Comparison of ENCODE assay signal across 2 cellular contexts in the genomic region with DNA sequence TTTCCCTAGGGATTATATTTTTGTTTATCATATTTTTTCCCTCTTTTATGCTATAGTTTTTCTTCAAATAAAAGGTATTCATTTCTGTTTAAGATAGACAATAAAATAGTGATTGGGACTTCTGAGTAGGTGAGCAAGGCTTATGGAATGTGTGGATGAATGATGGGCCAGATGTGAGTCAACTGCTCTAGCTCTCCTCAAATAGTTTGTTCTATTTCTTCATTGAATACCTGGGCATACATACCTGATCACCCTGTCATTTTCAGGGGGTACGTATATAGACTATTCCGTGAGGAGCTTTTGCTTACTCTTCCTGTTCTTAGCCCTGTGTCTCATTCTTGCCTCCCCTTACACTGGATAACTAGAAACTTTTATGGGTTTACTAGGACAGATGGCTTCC.
TF ChIP-seq lines count a peak whose summit lies in the region.

No MANE protein-coding gene starts in this region.

TF ChIP-seq in A549, 52 proteins besides CTCF, POLR2A, EP300 and RAD21:
- 0 out of 4 replicates have a peak, but pooled peaks of 1 of the 2 experiments have one; percentile 26 for TF ChIP-seq CEBPB (IDR thresholded peaks at IDR 0.05)
- no peak for TF ChIP-seq RFX5 (IDR thresholded peaks at IDR 0.05)
- TF ChIP-seq FOSL2 (IDR thresholded peaks at IDR 0.05): peak; percentile 81
- TF ChIP-seq FOSL2 (CRISPR knock-in tag; IDR thresholded peaks at IDR 0.05): peak; percentile 82
- TF ChIP-seq GATA3 (IDR thresholded peaks at IDR 0.05; ENCODE audit: borderline replicate concordance): peak; percentile 38; the same call in 1 of the 2 replicates
- no peak for TF ChIP-seq TFCP2L1 (CRISPR knock-in tag; IDR thresholded peaks at IDR 0.05)
- TF ChIP-seq MAFK (IDR thresholded peaks at IDR 0.05; ENCODE audit: partially characterized antibody): no peak
- 0 out of 5 replicates have a peak, but pooled peaks of 1 of the 2 experiments have one; percentile 18 for TF ChIP-seq JUN (IDR thresholded peaks at IDR 0.05)
- TF ChIP-seq JUNB (IDR thresholded peaks at IDR 0.05): peak; percentile 75

TF ChIP-seq in IMR-90, 13 proteins besides CTCF, POLR2A, EP300 and RAD21:
- TF ChIP-seq MAZ (IDR thresholded peaks at IDR 0.05; ENCODE audit: borderline replicate concordance, low read depth, low read length): no peak
- no peak for TF ChIP-seq CEBPB (IDR thresholded peaks at IDR 0.05; ENCODE audit: low read depth, low read length)
